In genomic region chr12:68639396-68639767, GRCh38 we compare ENCODE assay signal across 1 cellular context.
TF ChIP-seq lines count a peak whose summit lies in the region.

No MANE protein-coding gene starts in this region.

TF ChIP-seq in K562, 482 proteins besides CTCF, POLR2A, EP300 and RAD21:
- TF ChIP-seq NCOA2 (IDR thresholded peaks at IDR 0.05; ENCODE audit: partially characterized antibody in 2 of 2): no peak
- TF ChIP-seq HES1 (IDR thresholded peaks at IDR 0.05; ENCODE audit: low read depth): no peak
